In genomic region chr20:688809-689208, GRCh38 we compare ENCODE assay signal across 18 cellular contexts. TPM values are rescaled to one million over a fixed set of nuclear protein-coding genes. Genes with fewer than 3 reads are reported as not detected.
DNase-seq lines count a peak whose midpoint lies in the region; ATAC-seq, FAIRE-seq and TF ChIP-seq lines count a peak whose summit lies in the region.
"Had no signal": no experiment of that assay in that cellular context is flagged by ENCODE, and none has a peak within 500 bp of the region (broad histone marks: within the 10 kb centered on the region; RNA-seq: fewer than 3 reads in every experiment).

No MANE protein-coding gene starts in this region.

- H3K27ac ChIP-seq in A549 (no peak overlapping the region), WERI-Rb-1 (no peak overlapping the region), sigmoid colon (no peak overlapping the region)
- H3K27ac ChIP-seq: heart left ventricle, psoas muscle, VCaP had no signal

- H3K27me3 ChIP-seq in WERI-Rb-1 (ENCODE audit: insufficient read depth, low read depth, severe bottlenecking), result no peaks in the 10 kb centered on the region
- H3K27me3 ChIP-seq in sigmoid colon, result peaks cover 0 to 59% (median 26%) of the 10 kb centered on the region in 3 donors

- CTCF ChIA-PET in A549 (lab: Yijun Ruan, JAX), result interaction anchor here (0.7 to 3.1 kb wide), 6 partner anchors 19 to 127 kb away, joined by 3 to 14 read pairs (median 6); no protein-coding TSS in a partner anchor

- H3K4me3 ChIP-seq in A549 (no peak overlapping the region), WERI-Rb-1 (ENCODE audit: low read depth, low read length) (no peak overlapping the region), sigmoid colon (no peak overlapping the region)
- H3K4me3 ChIP-seq: heart left ventricle, psoas muscle had no signal

- H3K4me2 ChIP-seq in A549, result no peak overlapping the region

- ATAC-seq in A549 (peak; percentile 42 to 76; a peak in 3 of 6 replicates), HG02588 (IDR thresholded peaks at IDR 0.05; ENCODE audit: unreplicated experiment) (no peak)
- ATAC-seq: psoas muscle had no signal

- intact Hi-C loops in sigmoid colon (cut with DNase I), result no loop called here

- no peak for TF ChIP-seq RAD21 in A549 (conservative IDR thresholded peaks at IDR 0.05 in 1 of 2, IDR thresholded peaks at IDR 0.05 in 1 of 2)

- 46% methylated on average over 12 of the region's 13 CpGs for WGBS in A549 (ENCODE audit: missing lambda C conversion rate)
- WGBS in sigmoid colon, 2 donors, result 13 to 46% methylated on average over 13 of the region's 13 CpGs

- FAIRE-seq in A549 (lab: Jason Lieb, UNC) (no peak), H54 (lab: Jason Lieb, UNC) (no peak)

- no peaks in the 10 kb centered on the region for H3K4me1 ChIP-seq in A549
- H3K4me1 ChIP-seq in sigmoid colon, result no peaks in the 10 kb centered on the region
- H3K4me1 ChIP-seq: psoas muscle had no signal

- no peaks in the 10 kb centered on the region for H3K9me3 ChIP-seq in A549
- no peaks in the 10 kb centered on the region for H3K9me3 ChIP-seq in WERI-Rb-1 (ENCODE audit: severe bottlenecking)
- H3K9me3 ChIP-seq in sigmoid colon, result no peaks in the 10 kb centered on the region
- H3K9me3 ChIP-seq: psoas muscle had no signal

- TF ChIP-seq POLR2A in A549 (IDR thresholded peaks at IDR 0.05; ENCODE audit: low read length), result no peak
- no peak for TF ChIP-seq POLR2A in H54 (IDR thresholded peaks at IDR 0.05; ENCODE audit: low read depth, low read length)
- no peak for TF ChIP-seq POLR2A in sigmoid colon (IDR thresholded peaks at IDR 0.05)

- no peak for DNase-seq in A549 (ENCODE audit: low read depth in 1 of 2, low spot score in 1 of 2)
- DNase-seq in H54 (ENCODE audit: insufficient read length, low spot score), result peak; percentile 54
- peak; percentile 54 for DNase-seq in WERI-Rb-1
- DNase-seq in iris pigment epithelial cell (ENCODE audit: low read depth), result peak; percentile 52
- DNase-seq in sigmoid colon, result no peak
- DNase-seq in middle frontal gyrus (ENCODE audit: extremely low spot score, low spot score), result no peak
- no peak for DNase-seq in pons (ENCODE audit: low spot score)
- DNase-seq: activated CD8-positive, alpha-beta memory T cell treated with anti-CD3 and anti-CD28 coated beads, Interleukin-2, amount 50 U/mL, for 48 hours; AML-193; GDM1; heart left ventricle; mesenchymal stem cell; NCI-H510A; psoas muscle; stimulated activated CD4-positive, alpha-beta T cell treated with anti-CD3 and anti-CD28 coated beads, Interleukin-4, amount 100 ng/mL, for 1 hour; stimulated activated naive CD4-positive, alpha-beta T cell treated with Interleukin-2 at 50 U/mL for 16 hours had no signal

- H3K36me3 ChIP-seq in WERI-Rb-1, result no peaks in the 10 kb centered on the region
- no peaks in the 10 kb centered on the region for H3K36me3 ChIP-seq in sigmoid colon
- H3K36me3 ChIP-seq: heart left ventricle had no signal

- TF ChIP-seq EP300 in A549 (IDR thresholded peaks at IDR 0.05) (no peak), sigmoid colon (IDR thresholded peaks at IDR 0.05) (no peak)

- TF ChIP-seq CTCF in A549 (IDR thresholded peaks at IDR 0.05) (no peak), WERI-Rb-1 (IDR thresholded peaks at IDR 0.05; ENCODE audit: low read depth, low read length) (peak; percentile 53), sigmoid colon (IDR thresholded peaks at IDR 0.05) (no peak)

- POLR2A ChIA-PET in A549 (lab: Yijun Ruan, JAX), result no interaction called here

TF ChIP-seq in A549, 52 proteins besides CTCF, POLR2A, EP300 and RAD21:
- TF ChIP-seq USF2 (IDR thresholded peaks at IDR 0.05) (no peak), MYC (IDR thresholded peaks at IDR 0.05; ENCODE audit: borderline replicate concordance, low read length) (no peak), POLR2AphosphoS2 (conservative IDR thresholded peaks at IDR 0.05; ENCODE audit: low read length) (no peak)

RNA-seq across cellular contexts. Expression of gene SCRT2, which starts 13.2 kb away (rescaled TPM):
- polyA plus RNA-seq in A549 (2011; rRNA removed) (not detected in 2 replicates), A549 (2017; fragmentation: RNase III; extraction: RNeasy Plus Mini Kit Qiagen cat#74134 plus additional on column Dnase treatment) (not detected in 3 replicates), sigmoid colon (not detected)
- polyA plus RNA-seq in A549 (2012; cell fraction: cytosol; rRNA removed), result 0.01 TPM in 1 of 2 replicates, not detected in the other
- polyA plus RNA-seq in A549 (2012; cell fraction: nucleus; rRNA removed), result 0.02 TPM in 1 of 2 replicates, not detected in the other
- not detected in 2 replicates for polyA minus RNA-seq in A549 (2011; rRNA and poly(A)+ RNA removed)
- total RNA-seq in sigmoid colon, result not detected
- total RNA-seq: heart left ventricle, psoas muscle had no signal
- polyA plus RNA-seq: heart left ventricle, psoas muscle had no signal

RNA-seq across cellular contexts. Expression of gene SRXN1, which starts 35.8 kb away (rescaled TPM):
- 262 and 302 TPM in 2 replicates for polyA plus RNA-seq in A549 (2011; rRNA removed)
- polyA plus RNA-seq in A549 (2012; cell fraction: cytosol; rRNA removed), result 197 and 269 TPM in 2 replicates
- 111 and 130 TPM in 2 replicates for polyA plus RNA-seq in A549 (2012; cell fraction: nucleus; rRNA removed)
- polyA plus RNA-seq in A549 (2017; fragmentation: RNase III; extraction: RNeasy Plus Mini Kit Qiagen cat#74134 plus additional on column Dnase treatment), result 170 to 213 TPM (median 183 TPM) in 3 replicates
- 187 and 193 TPM in 2 replicates for polyA minus RNA-seq in A549 (2011; rRNA and poly(A)+ RNA removed)
- 10 to 100 TPM; 16.8 to 32.4 (median 27.1) TPM for total RNA-seq in sigmoid colon
- polyA plus RNA-seq in sigmoid colon, result 10 to 100 TPM; 21.0 to 35.6 (median 27.5) TPM

Comparison
In these comparisons a context has a peak if more than half of its experiments do, and no peak if none do; other contexts are left out.
1. DNase-seq: peak in H54 (single experiment), WERI-Rb-1 (single experiment) and iris pigment epithelial cell (single experiment); none in A549 (0 of 2), sigmoid colon (single experiment), middle frontal gyrus (single experiment) and pons (single experiment).